Comparison of ENCODE assay signal across 8 cellular contexts in genomic region chr2:207166349-207167128, GRCh38. TPM values are rescaled to one million over a fixed set of nuclear protein-coding genes. Genes with fewer than 3 reads are reported as not detected.
A peak's percentile ranks its signal among the peaks of the same experiment; 100 is the strongest.
DNase-seq lines count a peak whose midpoint lies in the region; ATAC-seq, FAIRE-seq and TF ChIP-seq lines count a peak whose summit lies in the region.

No MANE protein-coding gene starts in this region.

- H3K4me3 ChIP-seq in suprapubic skin, result peak overlapping the region; percentile 84

- H3K27me3 Mint-ChIP-seq in nephron (ENCODE audit: low read depth), result no peaks in the 10 kb centered on the region

- TF ChIP-seq POLR2A in suprapubic skin (IDR thresholded peaks at IDR 0.05), result peak in 1 of 2 donors; percentile 96

- no peaks in the 10 kb centered on the region for H3K36me3 Mint-ChIP-seq in nephron (ENCODE audit: low read depth)

- H3K4me1 ChIP-seq in suprapubic skin, result peaks cover 33% of the 10 kb centered on the region

- peak overlapping the region; percentile 89 to 99 (median 96) for H3K4me3 Mint-ChIP-seq in nephron

- H3K27ac ChIP-seq in suprapubic skin, result peak overlapping the region; percentile 100

- peak; percentile 34 to 44 (median 37) for TF ChIP-seq CTCF in nephron (IDR thresholded peaks at IDR 0.05; ENCODE audit: unreplicated experiment in 3 of 3)
- peak; percentile 16 to 45 for TF ChIP-seq CTCF in suprapubic skin (IDR thresholded peaks at IDR 0.05)

- H3K9me3 Mint-ChIP-seq in nephron, result peaks cover 6% of the 10 kb centered on the region

- ATAC-seq in GM21423 (IDR thresholded peaks at IDR 0.05; ENCODE audit: unreplicated experiment), result peak; percentile 50

- 3% methylated on average over 17 of the region's 89 CpGs for WGBS in suprapubic skin

- peaks cover 28% of the 10 kb centered on the region for H3K4me1 Mint-ChIP-seq in nephron

- FAIRE-seq in HTR-8/SVneo (lab: Jason Lieb, UNC), result no peak

- TF ChIP-seq EP300 in suprapubic skin (IDR thresholded peaks at IDR 0.05), result no peak

- no peaks in the 10 kb centered on the region for H3K36me3 ChIP-seq in suprapubic skin

- DNase-seq in DMS53 (lab: John Stamatoyannopoulos, UW) (peak; percentile 89), HTR-8/SVneo (ENCODE audit: insufficient read length, low spot score) (peak; percentile 62), RPMI7951 (ENCODE audit: low read depth) (peak; percentile 85), activated gamma-delta T cell (lab: John Stamatoyannopoulos, UW) (peak; percentile 9), fibroblast of the conjunctiva (ENCODE audit: low read depth) (peak; percentile 68), suprapubic skin (ENCODE audit: low spot score in 2 of 2) (peak; percentile 84 to 92)

- H3K27me3 ChIP-seq in suprapubic skin, result no peaks in the 10 kb centered on the region

- peak overlapping the region; percentile 89 to 100 (median 100) for H3K27ac Mint-ChIP-seq in nephron

- H3K9me3 ChIP-seq in suprapubic skin, result no peaks in the 10 kb centered on the region

RNA-seq across cellular contexts. Expression of gene KLF7, which starts 0.8 kb away (rescaled TPM):
- 5.4 and 7.3 TPM in 2 replicates for total RNA-seq in RPMI7951 (2014; rRNA removed; shearing (Covaris generic))
- 10 to 100 TPM; 10.0 to 17.4 (median 10.7) TPM for total RNA-seq in suprapubic skin

Comparison
In these comparisons a context has a peak if more than half of its experiments do, and no peak if none do; other contexts are left out.
1. Peak in every context shown above with its lines: DNase-seq, ATAC-seq, H3K4me3 ChIP-seq and H3K27ac ChIP-seq.
2. DNase-seq: peak in every context shown above with its lines; median percentile 89 in DMS53; 88 in suprapubic skin; 85 in RPMI7951; 68 in fibroblast of the conjunctiva; 62 in HTR-8/SVneo; 9 in activated gamma-delta T cell.